ENCODE assay signal across 10 cellular contexts in the genomic region with DNA sequence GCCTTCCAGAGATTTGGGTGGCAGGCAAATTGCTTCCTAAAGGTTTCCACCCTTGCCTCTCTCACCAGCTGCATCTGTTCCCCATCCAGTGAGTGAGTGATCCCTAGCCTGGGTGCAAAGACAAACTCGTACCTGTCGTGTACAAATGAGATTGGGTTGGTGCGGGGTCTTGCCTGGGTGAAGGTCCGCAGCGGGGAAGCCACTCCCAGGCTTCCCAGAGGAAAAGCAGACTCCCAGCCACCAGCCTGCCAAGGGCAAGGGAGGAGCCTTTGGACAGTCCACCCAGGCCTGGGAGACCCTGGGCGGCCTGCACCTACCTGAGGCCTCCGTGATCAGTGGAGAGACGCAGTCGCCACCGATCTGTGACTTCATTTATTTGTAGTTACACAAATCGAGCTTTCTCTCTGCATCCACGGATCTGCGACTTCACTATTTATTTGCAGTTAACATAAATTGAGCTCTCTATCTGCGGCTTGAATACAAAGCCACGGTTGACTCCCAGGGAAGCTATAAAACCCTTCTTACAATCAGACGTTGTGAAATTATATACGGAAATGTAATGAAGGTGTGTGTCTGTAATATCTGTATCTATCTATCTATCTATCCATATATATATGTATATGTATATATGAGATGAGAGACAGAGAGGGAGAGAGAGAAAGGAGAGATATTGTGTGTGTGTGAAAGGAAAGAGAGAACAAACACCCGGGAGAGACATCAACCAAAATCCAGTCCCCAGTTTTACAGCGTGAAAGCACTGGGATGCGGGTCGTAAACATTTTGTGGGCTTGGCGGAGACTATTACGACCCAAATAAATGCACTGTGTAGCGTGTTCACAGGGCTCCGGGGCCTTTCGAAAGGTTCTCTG. TPM values are rescaled to one million over a fixed set of nuclear protein-coding genes. Genes with fewer than 3 reads are reported as not detected.
DNase-seq lines count a peak whose midpoint lies in the region; ATAC-seq, FAIRE-seq and TF ChIP-seq lines count a peak whose summit lies in the region.
"Had no signal": no experiment of that assay in that cellular context is flagged by ENCODE, and none has a peak within 500 bp of the region (broad histone marks: within the 10 kb centered on the region; RNA-seq: fewer than 3 reads in every experiment).

No MANE protein-coding gene starts in this region.

- no peaks in the 10 kb centered on the region; the same call in 1 of the 2 replicates for H3K36me3 ChIP-seq in GM23338 (ENCODE audit: insufficient read depth)
- no peaks in the 10 kb centered on the region for H3K36me3 ChIP-seq in SJCRH30
- no peaks in the 10 kb centered on the region for H3K36me3 ChIP-seq in endodermal cell (ENCODE audit: control insufficient read depth, insufficient read depth, low read length)
- H3K36me3 ChIP-seq in prostate gland, result no peaks in the 10 kb centered on the region

- H3K27me3 ChIP-seq in GM23338 (ENCODE audit: insufficient read depth) (peaks cover 100% of the 10 kb centered on the region), SJCRH30 (no peaks in the 10 kb centered on the region), endodermal cell (ENCODE audit: control insufficient read depth, insufficient read depth, low read length, poor library complexity, severe bottlenecking) (peaks cover 100% of the 10 kb centered on the region), prostate gland (replicated peaks; ENCODE audit: insufficient read depth) (no peaks in the 10 kb centered on the region)

- 73 to 78% methylated on average over 22 to 24 of the region's 26 CpGs for WGBS in endodermal cell (ENCODE audit: insufficient coverage in 1 of 2, insufficient read length in 1 of 2), 2 experiments
- WGBS in prostate gland, result 61% methylated on average over 26 of the region's 26 CpGs

- H3K9ac ChIP-seq in endodermal cell (ENCODE audit: extremely low read depth, low read length, poor library complexity, severe bottlenecking), result no peak overlapping the region

- ATAC-seq in GM23338 (no peak), GM18873 (IDR thresholded peaks at IDR 0.05; ENCODE audit: low FRiP score, unreplicated experiment) (no peak), GM18498 (IDR thresholded peaks at IDR 0.05; ENCODE audit: unreplicated experiment) (no peak)

- no peaks in the 10 kb centered on the region for H3K9me2 ChIP-seq in GM23338 (ENCODE audit: insufficient read depth)

- H3F3A ChIP-seq in GM23338 (replicated peaks; ENCODE audit: low read depth), result peaks cover 17% of the 10 kb centered on the region

- peaks cover 47% of the 10 kb centered on the region for H4K20me1 ChIP-seq in GM23338 (replicated peaks; ENCODE audit: insufficient read depth)

- TF ChIP-seq CTCF in GM23338 (conservative IDR thresholded peaks at IDR 0.05; ENCODE audit: low read depth in 2 of 2) (no peak), endodermal cell (conservative IDR thresholded peaks at IDR 0.05) (no peak), prostate gland (IDR thresholded peaks at IDR 0.05) (no peak), D721Med (IDR thresholded peaks at IDR 0.05; ENCODE audit: insufficient read depth, missing control alignments) (no peak)

- FAIRE-seq in D721Med (lab: Jason Lieb, UNC), result no peak

- no peak overlapping the region for H3K4me2 ChIP-seq in GM23338

- H3K27ac Mint-ChIP-seq in GM23338 (no peak overlapping the region), endodermal cell (no peak overlapping the region)

- H3K27me3 Mint-ChIP-seq in GM23338 (ENCODE audit: insufficient read depth, low read depth, poor library complexity), result peaks cover 99% of the 10 kb centered on the region
- H3K27me3 Mint-ChIP-seq in endodermal cell (ENCODE audit: insufficient read depth), result peaks cover 99% of the 10 kb centered on the region

- H3K27ac ChIP-seq in GM23338 (ENCODE audit: low read depth), result no peak overlapping the region
- peak overlapping the region; percentile 95; the same call in 1 of the 2 replicates for H3K27ac ChIP-seq in SJCRH30
- peak overlapping the region; percentile 36 for H3K27ac ChIP-seq in endodermal cell (ENCODE audit: low read depth, low read length)
- peak overlapping the region; percentile 73 to 96 for H3K27ac ChIP-seq in prostate gland

- peaks cover 4% of the 10 kb centered on the region; the same call in 1 of the 2 replicates for H3K4me1 ChIP-seq in GM23338 (ENCODE audit: insufficient read depth)
- peaks cover 3% of the 10 kb centered on the region; the same call in 1 of the 2 replicates for H3K4me1 ChIP-seq in SJCRH30
- H3K4me1 ChIP-seq in endodermal cell (ENCODE audit: control insufficient read depth, insufficient read depth, low read length), result no peaks in the 10 kb centered on the region
- H3K4me1 ChIP-seq in prostate gland (replicated peaks), result peaks cover 4% of the 10 kb centered on the region

- no peak for TF ChIP-seq POLR2A in prostate gland (IDR thresholded peaks at IDR 0.05)

- peak overlapping the region; percentile 25; the same call in 1 of the 3 replicates for H3K4me3 Mint-ChIP-seq in GM23338
- no peak overlapping the region for H3K4me3 Mint-ChIP-seq in endodermal cell

- intact Hi-C loops in prostate gland (cut with DNase I), result loop anchor here (2.0 to 10.0 kb wide), 3 partner anchors 789 to 1295 kb away; no protein-coding TSS in a partner anchor

- no peaks in the 10 kb centered on the region for H3K79me2 ChIP-seq in GM23338 (replicated peaks; ENCODE audit: insufficient read depth)

- H3K36me3 Mint-ChIP-seq in GM23338 (ENCODE audit: low read depth), result no peaks in the 10 kb centered on the region; the same call in 2 of the 3 replicates
- peaks cover 2% of the 10 kb centered on the region for H3K36me3 Mint-ChIP-seq in endodermal cell (ENCODE audit: low read depth)

- DNase-seq in GM23338 (ENCODE audit: low spot score), result no peak
- DNase-seq in SJCRH30, result no peak
- peak; percentile 42 for DNase-seq in endodermal cell
- no peak for DNase-seq in prostate gland (ENCODE audit: low spot score)
- no peak for DNase-seq in DMS53 (lab: John Stamatoyannopoulos, UW)
- DNase-seq in D721Med (ENCODE audit: insufficient read length, low spot score), result no peak
- DNase-seq: occipital lobe; stimulated activated CD8-positive, alpha-beta memory T cell treated with anti-CD3 and anti-CD28 coated beads, Interleukin-4, amount 100 ng/mL, for 48 hours had no signal

- H3K4me1 Mint-ChIP-seq in GM23338, result peaks cover 15% of the 10 kb centered on the region
- no peaks in the 10 kb centered on the region for H3K4me1 Mint-ChIP-seq in endodermal cell

- H3K4me3 ChIP-seq in GM23338 (no peak overlapping the region), SJCRH30 (no peak overlapping the region), endodermal cell (ENCODE audit: low read length) (no peak overlapping the region), prostate gland (peak overlapping the region; percentile 61 to 80)

- no peaks in the 10 kb centered on the region for H3K9me3 ChIP-seq in SJCRH30 (replicated peaks)
- H3K9me3 ChIP-seq in endodermal cell (ENCODE audit: control insufficient read depth, low read length), result peaks cover 33% of the 10 kb centered on the region
- H3K9me3 ChIP-seq in prostate gland, result no peaks in the 10 kb centered on the region

- H2AFZ ChIP-seq in GM23338, result no peak overlapping the region

- H3K9me3 Mint-ChIP-seq in GM23338 (peaks cover 12% of the 10 kb centered on the region; the same call in 2 of the 3 replicates), endodermal cell (peaks cover 40% of the 10 kb centered on the region)

TF ChIP-seq in GM23338, 12 proteins besides CTCF, POLR2A, EP300 and RAD21 (continues in another document):
- TF ChIP-seq POLR2AphosphoS5 (IDR thresholded peaks at IDR 0.05; ENCODE audit: low read depth), result no peak
- TF ChIP-seq EZH2 (IDR thresholded peaks at IDR 0.05; ENCODE audit: low read depth, unreplicated experiment), result peak; percentile 97
- TF ChIP-seq NANOG (IDR thresholded peaks at IDR 0.05; ENCODE audit: borderline replicate concordance), result no peak
- TF ChIP-seq ZNF114 (CRISPR knock-in tag; IDR thresholded peaks at IDR 0.05), result no peak

RNA-seq across cellular contexts. Expression of a gene that starts 3.0 kb away (rescaled TPM):
- not detected in 2 replicates for total RNA-seq in GM23338 (2014; rRNA removed; shearing (Covaris generic))
- polyA plus RNA-seq in GM23338 (2016; fragmentation: Nextera tagmentation; extraction: Ambion mirVana), result 0.24 TPM in 1 of 2 replicates, not detected in the other
- 38.6 and 40.4 TPM in 2 replicates for total RNA-seq in SJCRH30 (2014; rRNA removed; shearing (Covaris generic))
- total RNA-seq in endodermal cell, result not detected
- 7.1 TPM for polyA plus RNA-seq in endodermal cell (2013, experiment 1 of 2)
- polyA plus RNA-seq in endodermal cell (2013, experiment 2 of 2), result 2.9 TPM
- 1 to 10 TPM; 2.2 to 4.6 TPM for total RNA-seq in prostate gland
- total RNA-seq: occipital lobe had no signal

RNA-seq across cellular contexts. Expression of a gene that starts 5.8 kb away (rescaled TPM):
- not detected in 2 replicates for total RNA-seq in GM23338 (2014; rRNA removed; shearing (Covaris generic))
- polyA plus RNA-seq in GM23338 (2016; fragmentation: Nextera tagmentation; extraction: Ambion mirVana), result not detected in 2 replicates
- 0.10 and 0.30 TPM in 2 replicates for total RNA-seq in SJCRH30 (2014; rRNA removed; shearing (Covaris generic))
- not detected for total RNA-seq in endodermal cell
- 23.9 TPM for polyA plus RNA-seq in endodermal cell (2013, experiment 1 of 2)
- 14.3 TPM for polyA plus RNA-seq in endodermal cell (2013, experiment 2 of 2)
- total RNA-seq in prostate gland, result 10 to 100 TPM; 14.7 to 57.0 TPM
- total RNA-seq: occipital lobe had no signal

RNA-seq across cellular contexts. Expression of a gene that starts 7.1 kb away (rescaled TPM):
- not detected in 2 replicates for total RNA-seq in GM23338 (2014; rRNA removed; shearing (Covaris generic))
- not detected in 2 replicates for polyA plus RNA-seq in GM23338 (2016; fragmentation: Nextera tagmentation; extraction: Ambion mirVana)
- total RNA-seq in SJCRH30 (2014; rRNA removed; shearing (Covaris generic)), result 12.0 and 12.2 TPM in 2 replicates
- total RNA-seq in endodermal cell (not detected), prostate gland (1 to 10 TPM; 2.8 to 3.1 TPM)
- 19.4 TPM for polyA plus RNA-seq in endodermal cell (2013, experiment 1 of 2)
- polyA plus RNA-seq in endodermal cell (2013, experiment 2 of 2), result 15.9 TPM
- total RNA-seq: occipital lobe had no signal

RNA-seq across cellular contexts. Expression of a gene that starts 11.9 kb away (rescaled TPM):
- not detected in 2 replicates for total RNA-seq in GM23338 (2014; rRNA removed; shearing (Covaris generic))
- polyA plus RNA-seq in GM23338 (2016; fragmentation: Nextera tagmentation; extraction: Ambion mirVana), result not detected in 2 replicates
- 3.8 and 4.6 TPM in 2 replicates for total RNA-seq in SJCRH30 (2014; rRNA removed; shearing (Covaris generic))
- total RNA-seq in endodermal cell (not detected), prostate gland (1 to 10 TPM; 6.9 to 7.5 TPM)
- polyA plus RNA-seq in endodermal cell (2013, experiment 1 of 2), result 8.6 TPM
- 5.5 TPM for polyA plus RNA-seq in endodermal cell (2013, experiment 2 of 2)
- total RNA-seq: occipital lobe had no signal

RNA-seq across cellular contexts. Expression of a gene that starts 14.6 kb away (rescaled TPM):
- not detected in 2 replicates for total RNA-seq in GM23338 (2014; rRNA removed; shearing (Covaris generic))
- polyA plus RNA-seq in GM23338 (2016; fragmentation: Nextera tagmentation; extraction: Ambion mirVana), result not detected in 2 replicates
- 16.2 and 17.2 TPM in 2 replicates for total RNA-seq in SJCRH30 (2014; rRNA removed; shearing (Covaris generic))
- total RNA-seq in endodermal cell (not detected), prostate gland (10 to 100 TPM; 25.8 to 65.6 TPM)
- 12.7 TPM for polyA plus RNA-seq in endodermal cell (2013, experiment 1 of 2)
- 8.0 TPM for polyA plus RNA-seq in endodermal cell (2013, experiment 2 of 2)
- total RNA-seq: occipital lobe had no signal

Comparison
In these comparisons a context has a peak if more than half of its experiments do, and no peak if none do; other contexts are left out.
1. H3K4me3 ChIP-seq: peak in prostate gland (2 of 2); none in GM23338 (single experiment), SJCRH30 (single experiment) and endodermal cell (single experiment).
2. RNA of a gene that starts 5.8 kb away (total RNA-seq): 14.7 to 57.0 TPM in prostate gland; 0.10 to 0.30 TPM in SJCRH30, not detected in GM23338 and not detected in endodermal cell; every median in the first group is over 10 times any median in the second.